ENCODE assay signal across 23 cellular contexts in genomic region chr2:53177342-53177741, GRCh38.
DNase-seq lines count a peak whose midpoint lies in the region; ATAC-seq and TF ChIP-seq lines count a peak whose summit lies in the region.
"Had no signal": no experiment of that assay in that cellular context is flagged by ENCODE, and none has a peak within 500 bp of the region (broad histone marks: within the 10 kb centered on the region; RNA-seq: fewer than 3 reads in every experiment).

No MANE protein-coding gene starts in this region.

- H3K27me3 Mint-ChIP-seq in CD14-positive monocyte (ENCODE audit: low read depth in 3 of 3): no peaks in the 10 kb centered on the region
- H3K27me3 Mint-ChIP-seq: CD4-positive, alpha-beta memory T cell had no signal

- TF ChIP-seq CTCF in left ventricle myocardium inferior (IDR thresholded peaks at IDR 0.05; ENCODE audit: borderline replicate concordance) (no peak), CD14-positive monocyte (IDR thresholded peaks at IDR 0.05) (no peak)

- no peak overlapping the region for H3K4me3 ChIP-seq in left ventricle myocardium inferior
- H3K4me3 ChIP-seq: A549; BLaER1 treated with 17β-estradiol and CSF1 and Interleukin-3, amounts not matched to agents 10 nM and 100 nM; GM12878; GM23248 had no signal

- H3K27me3 ChIP-seq in left ventricle myocardium inferior (ENCODE audit: low read depth): no peaks in the 10 kb centered on the region
- H3K27me3 ChIP-seq: BE2C; BLaER1 treated with 17β-estradiol and CSF1 and Interleukin-3, amounts not matched to agents 10 nM and 100 nM had no signal

- H3K4me1 ChIP-seq in left ventricle myocardium inferior: no peaks in the 10 kb centered on the region
- H3K4me1 ChIP-seq: A549; BE2C; BLaER1 treated with 17β-estradiol and CSF1 and Interleukin-3, amounts not matched to agents 10 nM and 100 nM had no signal

- ATAC-seq in Right ventricle myocardium superior (ENCODE audit: poor library complexity): peak; percentile 71
- ATAC-seq: A549, GM12878 had no signal

- no peak for DNase-seq in Right ventricle myocardium superior
- no peak for DNase-seq in left ventricle myocardium inferior
- DNase-seq in LHCN-M2 (ENCODE audit: low read depth): peak; percentile 32
- DNase-seq in fibroblast of peridontal ligament (ENCODE audit: extremely low read depth): peak; percentile 15
- peak; percentile 2 for DNase-seq in kidney tubule cell (ENCODE audit: low spot score)
- DNase-seq in LoVo (ENCODE audit: low spot score): no peak
- DNase-seq in CD14-positive monocyte (ENCODE audit: low spot score): no peak
- DNase-seq in NCI-H1417 treated with DMSO at 0.1 percent for 48 hours (lab: John Stamatoyannopoulos, UW): no peak
- DNase-seq: 8988T; ACHN; AML-193; BE2C; CD4-positive, alpha-beta memory T cell; DMS 273 treated with DMSO at 0.1 percent for 48 hours; DMS79; EL; GDM1; GM23248; H7; HCEC 1CT had no signal

- H3K4me3 Mint-ChIP-seq in CD14-positive monocyte: no peak overlapping the region
- H3K4me3 Mint-ChIP-seq: CD4-positive, alpha-beta memory T cell had no signal

- no peak overlapping the region for H3K27ac ChIP-seq in left ventricle myocardium inferior (replicated peaks)
- H3K27ac ChIP-seq: A549; BLaER1 treated with 17β-estradiol and CSF1 and Interleukin-3, amounts not matched to agents 10 nM and 100 nM; GM23248 had no signal

- peaks cover 0 to 2% (median 0%) of the 10 kb centered on the region in 7 donors for H3K9me3 Mint-ChIP-seq in CD14-positive monocyte

- intact Hi-C loops in Right ventricle myocardium superior (cut with DNase I) (no loop called here), left ventricle myocardium inferior (cut with micrococcal nuclease) (no loop called here), CD14-positive monocyte (cut with micrococcal nuclease) (no loop called here)

- no peaks in the 10 kb centered on the region for H3K9me3 ChIP-seq in left ventricle myocardium inferior (replicated peaks)
- H3K9me3 ChIP-seq: A549; BE2C; BLaER1 treated with 17β-estradiol and CSF1 and Interleukin-3, amounts not matched to agents 10 nM and 100 nM had no signal

- H3K27ac Mint-ChIP-seq in CD14-positive monocyte: no peak overlapping the region
- H3K27ac Mint-ChIP-seq: CD4-positive, alpha-beta memory T cell had no signal

- no peaks in the 10 kb centered on the region for H3K4me1 Mint-ChIP-seq in CD14-positive monocyte

- H3K36me3 ChIP-seq in left ventricle myocardium inferior: no peaks in the 10 kb centered on the region
- H3K36me3 ChIP-seq: BE2C; BLaER1 treated with 17β-estradiol and CSF1 and Interleukin-3, amounts not matched to agents 10 nM and 100 nM had no signal

- H3K36me3 Mint-ChIP-seq in CD14-positive monocyte: no peaks in the 10 kb centered on the region
- H3K36me3 Mint-ChIP-seq: CD4-positive, alpha-beta memory T cell had no signal

Comparison
In these comparisons a context has a peak if more than half of its experiments do, and no peak if none do; other contexts are left out.
1. DNase-seq: peak in LHCN-M2 (single experiment), fibroblast of peridontal ligament (single experiment) and kidney tubule cell (single experiment); none in Right ventricle myocardium superior (single experiment), left ventricle myocardium inferior (single experiment), LoVo (single experiment), CD14-positive monocyte (single experiment) and NCI-H1417 treated with DMSO at 0.1 percent for 48 hours (single experiment).